1 cellular context compared by ENCODE assay signal in genomic region chr17:76350463-76350862, GRCh38.
A peak's percentile ranks its signal among the peaks of the same experiment; 100 is the strongest.
TF ChIP-seq lines count a peak whose summit lies in the region.

No MANE protein-coding gene starts in this region.

TF ChIP-seq in K562, 482 proteins besides CTCF, POLR2A, EP300 and RAD21:
- TF ChIP-seq, protein P1, sequence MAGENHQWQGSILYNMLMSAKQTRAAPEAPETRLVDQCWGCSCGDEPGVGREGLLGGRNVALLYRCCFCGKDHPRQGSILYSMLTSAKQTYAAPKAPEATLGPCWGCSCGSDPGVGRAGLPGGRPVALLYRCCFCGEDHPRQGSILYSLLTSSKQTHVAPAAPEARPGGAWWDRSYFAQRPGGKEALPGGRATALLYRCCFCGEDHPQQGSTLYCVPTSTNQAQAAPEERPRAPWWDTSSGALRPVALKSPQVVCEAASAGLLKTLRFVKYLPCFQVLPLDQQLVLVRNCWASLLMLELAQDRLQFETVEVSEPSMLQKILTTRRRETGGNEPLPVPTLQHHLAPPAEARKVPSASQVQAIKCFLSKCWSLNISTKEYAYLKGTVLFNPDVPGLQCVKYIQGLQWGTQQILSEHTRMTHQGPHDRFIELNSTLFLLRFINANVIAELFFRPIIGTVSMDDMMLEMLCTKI (IDR thresholded peaks at IDR 0.05; ENCODE audit: partially characterized antibody): no peak
- TF ChIP-seq, protein P2, sequence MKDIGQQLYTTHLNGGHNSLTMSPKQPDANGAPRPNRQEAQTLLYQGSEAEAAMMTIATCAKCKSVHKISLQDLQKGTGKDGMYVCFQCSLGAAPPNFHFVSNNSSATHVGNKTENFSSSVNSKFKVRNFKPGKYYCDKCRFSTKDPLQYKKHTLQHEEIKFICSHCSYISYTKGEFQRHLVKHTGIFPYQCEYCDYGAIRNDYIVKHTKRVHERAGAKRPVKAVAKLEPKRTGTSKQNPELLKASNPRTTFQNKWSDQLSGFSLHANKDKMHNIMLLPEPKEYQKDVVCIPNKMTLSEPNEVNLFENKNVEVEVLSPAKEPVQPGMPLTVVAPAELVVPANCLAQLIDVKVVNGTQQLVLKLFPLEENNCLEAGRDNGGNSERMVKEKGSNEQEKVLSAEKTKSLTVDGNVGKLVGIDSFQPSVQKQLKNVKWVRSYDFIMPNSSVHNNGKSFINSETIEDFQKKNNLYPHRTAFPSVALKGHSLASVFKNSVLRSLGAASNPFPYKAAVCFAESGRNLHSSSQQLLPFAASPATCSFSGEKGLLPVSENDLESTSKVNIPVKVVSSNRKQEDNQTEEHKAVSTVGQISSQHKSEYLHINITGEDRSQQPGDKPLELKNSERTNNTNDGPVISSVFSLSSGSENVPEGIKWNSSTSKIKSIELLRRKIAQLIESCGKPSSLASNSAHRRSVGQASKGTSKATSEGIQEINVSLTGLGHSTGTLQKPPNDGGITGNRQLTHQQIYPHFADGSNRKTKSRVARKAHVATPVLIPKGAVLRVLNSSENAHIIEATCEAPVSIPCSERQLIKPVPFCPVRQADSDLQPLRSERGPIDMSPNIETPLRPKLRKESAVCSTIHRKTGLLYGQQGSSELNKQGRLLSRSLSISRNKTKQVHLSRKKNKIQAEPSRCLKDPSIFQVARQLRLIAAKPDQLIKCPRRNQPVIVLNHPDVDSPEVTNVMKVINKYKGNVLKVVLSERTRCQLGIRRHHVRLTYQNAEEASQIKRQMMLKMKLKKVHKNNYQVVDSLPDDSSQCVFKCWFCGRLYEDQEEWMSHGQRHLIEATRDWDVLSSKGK (CRISPR knock-in tag; IDR thresholded peaks at IDR 0.05): no peak
- TF ChIP-seq COPS2 (conservative IDR thresholded peaks at IDR 0.05) (no peak), CEBPB (tag; IDR thresholded peaks at IDR 0.05) (0 out of 2 replicates have a peak, but pooled peaks have one; percentile 32), RBM14 (IDR thresholded peaks at IDR 0.05; ENCODE audit: borderline replicate concordance, insufficient read depth, low read depth, low read length) (no peak), ATF4 (CRISPR knock-in tag; IDR thresholded peaks at IDR 0.05) (no peak)
TF ChIP-seq in K562: peak in this region for 1.
